In the genomic region with DNA sequence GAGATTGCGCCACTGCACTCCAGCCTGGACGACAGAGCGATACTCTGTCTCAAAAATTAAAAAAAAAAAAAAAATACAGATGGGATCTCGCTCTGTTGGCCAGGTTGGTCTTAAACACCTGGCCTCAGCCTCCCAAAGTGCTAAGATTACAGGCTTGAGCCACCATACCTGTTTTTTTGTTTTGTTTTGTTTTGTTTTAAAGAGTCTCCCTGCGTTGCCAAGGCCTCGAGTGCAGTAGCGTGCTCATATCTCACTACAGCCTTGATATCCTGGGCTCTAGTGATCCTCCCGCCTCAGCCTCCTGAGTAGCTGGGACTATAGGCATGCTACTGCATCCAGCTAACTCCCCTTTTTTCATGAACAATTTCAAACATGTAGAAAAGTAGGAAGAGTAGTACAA, we compare ENCODE assay signal across 33 cellular contexts.
"Had no signal": no experiment of that assay in that cellular context is flagged by ENCODE, and none has a peak within 500 bp of the region (broad histone marks: within the 10 kb centered on the region; RNA-seq: fewer than 3 reads in every experiment).

No MANE protein-coding gene starts in this region.

- H3K9me3 Mint-ChIP-seq: activated CD4-positive, alpha-beta memory T cell treated with anti-CD3 and anti-CD28 coated beads, Interleukin-2, amount 10 ng/mL, durations not matched to agents 7 days and 5 days; activated CD4-positive, alpha-beta T cell treated with anti-CD3 and anti-CD28 coated beads, Interleukin-2, amount 10 ng/mL, durations not matched to agents 7 days and 5 days; activated naive CD4-positive, alpha-beta T cell treated with anti-CD3 and anti-CD28 coated beads for 36 hours; activated naive CD4-positive, alpha-beta T cell treated with anti-CD3 and anti-CD28 coated beads, Interleukin-2, amount 50 U/mL, for 24 hours; activated naive CD8-positive, alpha-beta T cell treated with anti-CD3 and anti-CD28 coated beads, Interleukin-2, amount 10 ng/mL, durations not matched to agents 7 days and 5 days; activated T-cell treated with anti-CD3 and anti-CD28 coated beads, Interleukin-2, amount 50 U/mL, for 4 hours; activated T-helper 1 cell treated with anti-CD3 and anti-CD28 coated beads, Interleukin-12 subunit alpha, Interleukin-12 subunit beta, Interleukin-2, Interleukin-4 antibody, amounts not matched to agents 30 ng/mL and 10 ng/mL and 1 ng/mL, durations not matched to agents 14 hours and 24 hours and 36 hours; activated T-helper 2 cell treated with anti-CD3 and anti-CD28 coated beads, Interferon-gamma antibody, Interleukin-2, Interleukin-4, amounts not matched to agents 10 μg/mL and 5 μg/mL and 100 μg/mL, durations not matched to agents 14 hours and 24 hours and 36 hours; central memory CD8-positive, alpha-beta T cell; dendritic cell treated with granulocyte-macrophage colony-stimulating factor and Interleukin-4, amounts not matched to agents 40 ng/mL and 50 ng/mL, for 4 days; effector memory CD8-positive, alpha-beta T cell had no signal

- FAIRE-seq: astrocyte, bronchial epithelial cell had no signal

- H3K4me3 ChIP-seq: coronary artery, esophagus muscularis mucosa, gastrocnemius medialis, heart right ventricle had no signal

- H3K27me3 ChIP-seq: brain microvascular endothelial cell, esophagus muscularis mucosa, foreskin keratinocyte, gastrocnemius medialis, heart right ventricle had no signal

- H3K4me3 Mint-ChIP-seq: activated CD4-positive, alpha-beta memory T cell treated with anti-CD3 and anti-CD28 coated beads, Interleukin-2, amount 10 ng/mL, durations not matched to agents 7 days and 5 days; activated CD4-positive, alpha-beta T cell treated with anti-CD3 and anti-CD28 coated beads, Interleukin-2, amount 10 ng/mL, durations not matched to agents 7 days and 5 days; activated naive CD4-positive, alpha-beta T cell treated with anti-CD3 and anti-CD28 coated beads for 36 hours; activated naive CD4-positive, alpha-beta T cell treated with anti-CD3 and anti-CD28 coated beads, Interleukin-2, amount 50 U/mL, for 24 hours; activated naive CD8-positive, alpha-beta T cell treated with anti-CD3 and anti-CD28 coated beads, Interleukin-2, amount 10 ng/mL, durations not matched to agents 7 days and 5 days; activated T-cell treated with anti-CD3 and anti-CD28 coated beads, Interleukin-2, amount 50 U/mL, for 4 hours; activated T-helper 1 cell treated with anti-CD3 and anti-CD28 coated beads, Interleukin-12 subunit alpha, Interleukin-12 subunit beta, Interleukin-2, Interleukin-4 antibody, amounts not matched to agents 30 ng/mL and 10 ng/mL and 1 ng/mL, durations not matched to agents 14 hours and 24 hours and 36 hours; central memory CD8-positive, alpha-beta T cell; dendritic cell treated with granulocyte-macrophage colony-stimulating factor and Interleukin-4, amounts not matched to agents 40 ng/mL and 50 ng/mL, for 4 days; effector memory CD8-positive, alpha-beta T cell had no signal

- H3K27ac ChIP-seq: brain microvascular endothelial cell, coronary artery, esophagus muscularis mucosa, foreskin keratinocyte, gastrocnemius medialis, heart right ventricle had no signal

- H3K27me3 Mint-ChIP-seq: activated CD4-positive, alpha-beta memory T cell treated with anti-CD3 and anti-CD28 coated beads, Interleukin-2, amount 10 ng/mL, durations not matched to agents 7 days and 5 days; activated CD4-positive, alpha-beta T cell treated with anti-CD3 and anti-CD28 coated beads, Interleukin-2, amount 10 ng/mL, durations not matched to agents 7 days and 5 days; activated naive CD4-positive, alpha-beta T cell treated with anti-CD3 and anti-CD28 coated beads, Interleukin-2, amount 50 U/mL, for 24 hours; activated naive CD8-positive, alpha-beta T cell treated with anti-CD3 and anti-CD28 coated beads, Interleukin-2, amount 10 ng/mL, durations not matched to agents 7 days and 5 days; central memory CD8-positive, alpha-beta T cell; dendritic cell treated with granulocyte-macrophage colony-stimulating factor and Interleukin-4, amounts not matched to agents 40 ng/mL and 50 ng/mL, for 4 days; effector memory CD8-positive, alpha-beta T cell had no signal

- H3K4me1 ChIP-seq: foreskin keratinocyte had no signal

- H3K27ac Mint-ChIP-seq: activated CD4-positive, alpha-beta memory T cell treated with anti-CD3 and anti-CD28 coated beads, Interleukin-2, amount 10 ng/mL, durations not matched to agents 7 days and 5 days; activated CD4-positive, alpha-beta T cell treated with anti-CD3 and anti-CD28 coated beads, Interleukin-2, amount 10 ng/mL, durations not matched to agents 7 days and 5 days; activated naive CD4-positive, alpha-beta T cell treated with anti-CD3 and anti-CD28 coated beads for 36 hours; activated naive CD4-positive, alpha-beta T cell treated with anti-CD3 and anti-CD28 coated beads, Interleukin-2, amount 50 U/mL, for 24 hours; activated naive CD8-positive, alpha-beta T cell treated with anti-CD3 and anti-CD28 coated beads, Interleukin-2, amount 10 ng/mL, durations not matched to agents 7 days and 5 days; activated T-helper 1 cell treated with anti-CD3 and anti-CD28 coated beads, Interleukin-12 subunit alpha, Interleukin-12 subunit beta, Interleukin-2, Interleukin-4 antibody, amounts not matched to agents 30 ng/mL and 10 ng/mL and 1 ng/mL, durations not matched to agents 14 hours and 24 hours and 36 hours; activated T-helper 2 cell treated with anti-CD3 and anti-CD28 coated beads, Interferon-gamma antibody, Interleukin-2, Interleukin-4, amounts not matched to agents 10 μg/mL and 5 μg/mL and 100 μg/mL, durations not matched to agents 14 hours and 24 hours and 36 hours had no signal

- ATAC-seq: activated T-cell treated with anti-CD3 and anti-CD28 coated beads, Interleukin-2, amount 50 U/mL, for 4 hours; effector memory CD8-positive, alpha-beta T cell; foreskin keratinocyte; gastrocnemius medialis; heart right ventricle had no signal

- H3K9me3 ChIP-seq: esophagus muscularis mucosa, gastrocnemius medialis, heart right ventricle had no signal

- DNase-seq: activated CD4-positive, alpha-beta memory T cell treated with anti-CD3 and anti-CD28 coated beads, Interleukin-2, amount 10 ng/mL, durations not matched to agents 7 days and 5 days; activated CD4-positive, alpha-beta T cell treated with anti-CD3 and anti-CD28 coated beads for 4 hours; activated CD4-positive, alpha-beta T cell treated with anti-CD3 and anti-CD28 coated beads, Interleukin-2, amount 10 ng/mL, durations not matched to agents 7 days and 5 days; activated CD4-positive, alpha-beta T cell treated with anti-CD3 and anti-CD28 coated beads, Interleukin-2, amount 50 U/mL, for 4 hours; activated CD4-positive, CD25-positive, alpha-beta regulatory T cell; activated CD4-positive, CD25-positive, alpha-beta regulatory T cell treated with anti-CD3 and anti-CD28 coated beads, Interleukin-2, amount 50 U/mL, for 72 hours; activated CD8-positive, alpha-beta memory T cell treated with anti-CD3 and anti-CD28 coated beads, Interleukin-2, amount 50 U/mL, for 48 hours; activated effector memory CD4-positive, alpha-beta T cell treated with anti-CD3 and anti-CD28 coated beads, Interleukin-2, amount 50 U/mL, for 16 hours; activated naive CD4-positive, alpha-beta T cell treated with anti-CD3 and anti-CD28 coated beads for 36 hours; activated naive CD8-positive, alpha-beta T cell treated with anti-CD3 and anti-CD28 coated beads, Interleukin-2, amount 10 ng/mL, durations not matched to agents 7 days and 5 days; activated T-cell treated with anti-CD3 and anti-CD28 coated beads for 4 hours; activated T-cell treated with anti-CD3 and anti-CD28 coated beads, Interleukin-2, amount 50 U/mL, for 4 hours; amniotic stem cell; anterior cingulate cortex; brain microvascular endothelial cell; effector CD4-positive, alpha-beta T cell; effector memory CD8-positive, alpha-beta T cell; erythroblast; foreskin keratinocyte; gastrocnemius medialis; glutamatergic neuron; heart right ventricle; T-helper 1 cell; T-helper 2 cell had no signal
